Comparison of ENCODE assay signal across 8 cellular contexts in genomic region chr19:6393074-6393981, GRCh38. TPM values are rescaled to one million over a fixed set of nuclear protein-coding genes. Genes with fewer than 3 reads are reported as not detected.
A peak's percentile ranks its signal among the peaks of the same experiment; 100 is the strongest.
DNase-seq lines count a peak whose midpoint lies in the region; ATAC-seq, FAIRE-seq and TF ChIP-seq lines count a peak whose summit lies in the region.

Gene GTF2F1 (minus strand): TSS chr19:6393164. CDS start chr19:6392995, 169 bp downstream.

- intact Hi-C loops in left ventricle myocardium superior (cut with micrococcal nuclease) = no loop called here
- intact Hi-C loops in psoas muscle (cut with DNase I) = loop anchor here in 1 of 2 donors (1.0 kb wide), 1 partner anchor 20 kb away; no protein-coding TSS in a partner anchor

- H3K27ac Mint-ChIP-seq in T-helper 17 cell = peak within 1 kb of the TSS; percentile 99

- H3K4me1 Mint-ChIP-seq in T-helper 17 cell = peaks cover 20% of the 10 kb centered on the region

- DNase-seq in NCI-H1694 treated with DMSO at 0.1 percent for 48 hours (lab: John Stamatoyannopoulos, UW) (peak; percentile 86), T-helper 17 cell (peak; percentile 87 to 88 (median 88)), amygdala (lab: John Stamatoyannopoulos, UW) (peak; percentile 76 to 99 (median 93)), left ventricle myocardium superior (peak; percentile 97), psoas muscle (peak; percentile 95 to 98), urothelium cell line (ENCODE audit: low spot score) (peak; percentile 95)

- peak within 1 kb of the TSS; percentile 86 for H3K27ac ChIP-seq in psoas muscle

- peak; percentile 53 for FAIRE-seq in urothelium cell line (lab: Jason Lieb, UNC)

- H3K4me3 Mint-ChIP-seq in T-helper 17 cell = peak within 1 kb of the TSS; percentile 96

- H3K4me1 ChIP-seq in psoas muscle = peaks cover 8% of the 10 kb centered on the region

- H3K9me3 ChIP-seq in T-helper 17 cell (ENCODE audit: control insufficient read depth, low read length, poor library complexity, severe bottlenecking) (no peaks in the 10 kb centered on the region), psoas muscle (no peaks in the 10 kb centered on the region)

- TF ChIP-seq CTCF in GM12875 (IDR thresholded peaks at IDR 0.05; ENCODE audit: borderline replicate concordance, insufficient read depth, low read depth, low read length) = peak; percentile 31; the same call in 1 of the 2 replicates
- no peak for TF ChIP-seq CTCF in psoas muscle (IDR thresholded peaks at IDR 0.05)

- H3K36me3 ChIP-seq in psoas muscle (ENCODE audit: insufficient read depth in 1 of 2, low read depth in 1 of 2) = peaks cover 0 to 33% of the 10 kb centered on the region in 2 donors

- ATAC-seq in HG02852 (IDR thresholded peaks at IDR 0.05; ENCODE audit: unreplicated experiment) (peak; percentile 81), T-helper 17 cell (peak; percentile 84), left ventricle myocardium superior (peak; percentile 95), psoas muscle (peak; percentile 92 to 96 (median 94))

- H3K27me3 ChIP-seq in psoas muscle (ENCODE audit: insufficient read depth in 3 of 3, low read length in 2 of 3) = no peaks in the 10 kb centered on the region

- peak within 1 kb of the TSS; percentile 89 for H3K4me3 ChIP-seq in GM12875 (ENCODE audit: low read depth, low read length)
- peak within 1 kb of the TSS; percentile 78 for H3K4me3 ChIP-seq in psoas muscle

- H3K36me3 Mint-ChIP-seq in T-helper 17 cell (ENCODE audit: low read depth) = no peaks in the 10 kb centered on the region

- no peaks in the 10 kb centered on the region for H3K27me3 Mint-ChIP-seq in T-helper 17 cell

- 0% methylated on average over 69 of the region's 69 CpGs for WGBS in psoas muscle, 3 donors

RNA-seq across cellular contexts. Expression of gene GTF2F1, which starts in this region (rescaled TPM):
- total RNA-seq in T-helper 17 cell (10 to 100 TPM; 67.2 to 68.7 TPM), left ventricle myocardium superior (30.9 TPM), psoas muscle (10 to 100 TPM; 23.7 to 37.0 (median 33.3) TPM)
- polyA plus RNA-seq in psoas muscle = 10 to 100 TPM; 33.8 to 60.0 (median 42.8) TPM

Comparison
In these comparisons a context has a peak if more than half of its experiments do, and no peak if none do; other contexts are left out.
1. Peak in every context shown above with its lines: DNase-seq, ATAC-seq, H3K4me3 ChIP-seq and H3K27ac ChIP-seq.